ENCODE assay signal across 11 cellular contexts in the genomic region with DNA sequence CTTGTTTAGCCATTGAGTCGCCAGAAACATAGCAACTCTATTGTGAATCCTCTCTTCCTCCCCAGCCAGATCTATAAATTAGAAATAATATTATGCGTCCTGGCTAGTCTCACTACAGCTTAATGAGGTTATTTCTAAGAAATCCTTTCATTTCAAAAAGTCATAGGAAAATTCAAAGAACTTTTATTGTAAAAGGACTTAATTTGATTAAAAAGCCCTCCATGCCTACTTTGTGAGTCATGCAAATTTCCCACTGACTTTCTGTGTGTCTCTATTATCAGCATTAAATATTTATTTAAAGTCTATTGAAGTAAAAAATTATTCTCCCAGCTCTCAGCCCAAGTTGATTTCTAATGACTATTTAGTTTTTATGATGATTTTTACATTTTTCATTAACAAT.
"Had no signal": no experiment of that assay in that cellular context is flagged by ENCODE, and none has a peak within 500 bp of the region (broad histone marks: within the 10 kb centered on the region; RNA-seq: fewer than 3 reads in every experiment).

No MANE protein-coding gene starts in this region.

- H3K4me1 ChIP-seq: upper lobe of right lung had no signal

- H3K27me3 ChIP-seq: neutrophil, upper lobe of right lung had no signal

- H3K36me3 ChIP-seq: left ventricle myocardium inferior, neutrophil, thoracic aorta, upper lobe of right lung had no signal

- H3K27ac ChIP-seq: left ventricle myocardium inferior, neutrophil, thoracic aorta, upper lobe of right lung had no signal

- H3K4me3 ChIP-seq: left ventricle myocardium inferior, thoracic aorta, upper lobe of right lung had no signal

- ATAC-seq: natural killer cell, upper lobe of right lung had no signal

- DNase-seq: activated CD4-positive, alpha-beta T cell treated with anti-CD3 and anti-CD28 coated beads, Interleukin-2, amount 10 ng/mL, durations not matched to agents 7 days and 5 days; activated naive CD8-positive, alpha-beta T cell treated with anti-CD3 and anti-CD28 coated beads for 36 hours; amygdala; effector CD8-positive, alpha-beta T cell; left ventricle myocardium inferior; natural killer cell; stimulated activated CD4-positive, alpha-beta T cell treated with anti-CD3 and anti-CD28 coated beads, Interleukin-12 subunit alpha, Interleukin-12 subunit beta, amount 100 ng/mL, for 4 hours; stimulated activated CD4-positive, alpha-beta T cell treated with anti-CD3 and anti-CD28 coated beads, Interleukin-2, amount 100 ng/mL, for 24 hours; upper lobe of right lung had no signal

- H3K9me3 ChIP-seq: left ventricle myocardium inferior, neutrophil, thoracic aorta, upper lobe of right lung had no signal
